ENCODE assay signal across 8 cellular contexts in genomic region chr2:231687133-231687852, GRCh38. TPM values are rescaled to one million over a fixed set of nuclear protein-coding genes. Genes with fewer than 3 reads are reported as not detected.
DNase-seq lines count a peak whose midpoint lies in the region; ATAC-seq, FAIRE-seq and TF ChIP-seq lines count a peak whose summit lies in the region.

No MANE protein-coding gene starts in this region.

- peaks cover 7% of the 10 kb centered on the region for H3K27me3 Mint-ChIP-seq in CD4-positive, CD25-positive, alpha-beta regulatory T cell
- peaks cover 20% of the 10 kb centered on the region for H3K27me3 Mint-ChIP-seq in astrocyte (ENCODE audit: low read depth, unreplicated experiment)

- H3K27ac ChIP-seq in CD4-positive, CD25-positive, alpha-beta regulatory T cell (ENCODE audit: insufficient read depth, low read length, poor library complexity, severe bottlenecking), result no peak overlapping the region
- H3K27ac ChIP-seq in KMS-11, result no peak overlapping the region
- H3K27ac ChIP-seq in astrocyte (ENCODE audit: low read depth, low read length), result no peak overlapping the region

- peaks cover 0 to 2% (median 0%) of the 10 kb centered on the region in 7 donors for H3K9me3 Mint-ChIP-seq in CD4-positive, CD25-positive, alpha-beta regulatory T cell
- no peaks in the 10 kb centered on the region for H3K9me3 Mint-ChIP-seq in astrocyte (ENCODE audit: unreplicated experiment)

- no peaks in the 10 kb centered on the region for H3K4me1 ChIP-seq in CD4-positive, CD25-positive, alpha-beta regulatory T cell (ENCODE audit: control insufficient read depth, insufficient read depth, low read length, poor library complexity, severe bottlenecking)
- H3K4me1 ChIP-seq in KMS-11 (ENCODE audit: low read depth, poor library complexity, severe bottlenecking) (peaks cover 35% of the 10 kb centered on the region), astrocyte (ENCODE audit: insufficient read depth, low read length) (no peaks in the 10 kb centered on the region)

- H2AFZ ChIP-seq in KMS-11 (ENCODE audit: low read depth), result peak overlapping the region; percentile 54
- peak overlapping the region; percentile 35 for H2AFZ ChIP-seq in astrocyte (ENCODE audit: low read depth, low read length)

- H3K4me2 ChIP-seq in KMS-11, result no peak overlapping the region; the same call in 1 of the 2 replicates
- H3K4me2 ChIP-seq in astrocyte (ENCODE audit: low read length), result no peak overlapping the region

- H3K9ac ChIP-seq in KMS-11, result no peak overlapping the region; the same call in 1 of the 2 replicates
- no peak overlapping the region for H3K9ac ChIP-seq in astrocyte (ENCODE audit: low read length)

- H3K4me1 Mint-ChIP-seq in CD4-positive, CD25-positive, alpha-beta regulatory T cell, result peaks cover 0 to 7% (median 4%) of the 10 kb centered on the region in 4 donors
- H3K4me1 Mint-ChIP-seq in astrocyte (ENCODE audit: low read depth, unreplicated experiment), result no peaks in the 10 kb centered on the region

- no peaks in the 10 kb centered on the region for H3K36me3 Mint-ChIP-seq in CD4-positive, CD25-positive, alpha-beta regulatory T cell
- no peaks in the 10 kb centered on the region for H3K36me3 Mint-ChIP-seq in astrocyte (ENCODE audit: low read depth, unreplicated experiment)

- ATAC-seq in CD4-positive, CD25-positive, alpha-beta regulatory T cell (ENCODE audit: low read depth in 2 of 2), result peak; percentile 81 to 82
- ATAC-seq in GM19452 (IDR thresholded peaks at IDR 0.05; ENCODE audit: unreplicated experiment) (peak; percentile 69), HG03439 (IDR thresholded peaks at IDR 0.05; ENCODE audit: unreplicated experiment) (no peak)

- no peaks in the 10 kb centered on the region for H3K79me2 ChIP-seq in KMS-11 (ENCODE audit: insufficient read depth, low read depth)
- no peaks in the 10 kb centered on the region for H3K79me2 ChIP-seq in astrocyte (ENCODE audit: insufficient read depth, low read length)

- H3K27me3 ChIP-seq in CD4-positive, CD25-positive, alpha-beta regulatory T cell (ENCODE audit: control insufficient read depth, insufficient read depth, low read length), result no peaks in the 10 kb centered on the region
- H3K27me3 ChIP-seq in KMS-11 (ENCODE audit: insufficient read depth, low read depth) (no peaks in the 10 kb centered on the region), astrocyte (ENCODE audit: insufficient read depth, low read length) (no peaks in the 10 kb centered on the region)

- peak overlapping the region in 1 of 4 donors; percentile 35 for H3K4me3 Mint-ChIP-seq in CD4-positive, CD25-positive, alpha-beta regulatory T cell
- H3K4me3 Mint-ChIP-seq in astrocyte (ENCODE audit: unreplicated experiment), result no peak overlapping the region

- peak overlapping the region in 1 of 3 donors; percentile 44 for H3K27ac Mint-ChIP-seq in CD4-positive, CD25-positive, alpha-beta regulatory T cell
- H3K27ac Mint-ChIP-seq in astrocyte (ENCODE audit: unreplicated experiment), result peak overlapping the region; percentile 6

- DNase-seq in CD4-positive, CD25-positive, alpha-beta regulatory T cell, result peak; percentile 38 to 65 (median 63)
- peak in 4 of 5 experiments; percentile 42 to 55 (median 47) for DNase-seq in T-helper 2 cell
- DNase-seq in astrocyte (ENCODE audit: low read depth), result no peak
- DNase-seq in iPS-NIHi11 (ENCODE audit: low spot score), result peak; percentile 88
- DNase-seq in stimulated activated CD4-positive, alpha-beta T cell treated with anti-CD3 and anti-CD28 coated beads, Interleukin-2, amount 100 ng/mL, for 4 hours (ENCODE audit: low read depth), result peak; percentile 61

- no peaks in the 10 kb centered on the region for H3K9me3 ChIP-seq in CD4-positive, CD25-positive, alpha-beta regulatory T cell (ENCODE audit: control insufficient read depth in 2 of 2, low read length in 2 of 2)
- no peaks in the 10 kb centered on the region for H3K9me3 ChIP-seq in astrocyte (ENCODE audit: insufficient read depth, low read depth, low read length)

- H4K20me1 ChIP-seq in KMS-11 (ENCODE audit: insufficient read depth) (no peaks in the 10 kb centered on the region), astrocyte (ENCODE audit: insufficient read depth, low read length) (no peaks in the 10 kb centered on the region)

- peak; percentile 55 for TF ChIP-seq CTCF in KMS-11 (conservative IDR thresholded peaks at IDR 0.05; ENCODE audit: low read depth, low read length)
- peak; percentile 20 for TF ChIP-seq CTCF in astrocyte (IDR thresholded peaks at IDR 0.05; ENCODE audit: insufficient read depth, low read depth, low read length)

- H3K4me3 ChIP-seq in CD4-positive, CD25-positive, alpha-beta regulatory T cell (ENCODE audit: low read depth, low read length), result no peak overlapping the region
- H3K4me3 ChIP-seq in KMS-11 (IDR thresholded peaks at IDR 0.05; ENCODE audit: insufficient read depth, low read depth, low read length), result no peak overlapping the region
- no peak overlapping the region for H3K4me3 ChIP-seq in astrocyte (ENCODE audit: insufficient read depth, low read depth, low read length)

- H3K36me3 ChIP-seq in CD4-positive, CD25-positive, alpha-beta regulatory T cell (ENCODE audit: control insufficient read depth, insufficient read depth, low read length), result no peaks in the 10 kb centered on the region
- no peaks in the 10 kb centered on the region for H3K36me3 ChIP-seq in KMS-11 (ENCODE audit: insufficient read depth)
- no peaks in the 10 kb centered on the region for H3K36me3 ChIP-seq in astrocyte (ENCODE audit: insufficient read depth, low read length)

- FAIRE-seq in astrocyte (lab: Jason Lieb, UNC), result no peak

RNA-seq across cellular contexts. Expression of gene PTMA, which starts 21.0 kb away (rescaled TPM):
- total RNA-seq in CD4-positive, CD25-positive, alpha-beta regulatory T cell, result 1,458 TPM
- polyA plus RNA-seq in CD4-positive, CD25-positive, alpha-beta regulatory T cell, result 1,000 to 10,000 TPM; 1,762 to 2,131 (median 2,045) TPM
- 396 and 469 TPM in 2 replicates for total RNA-seq in astrocyte
